ENCODE assay signal across 8 cellular contexts in the genomic region with DNA sequence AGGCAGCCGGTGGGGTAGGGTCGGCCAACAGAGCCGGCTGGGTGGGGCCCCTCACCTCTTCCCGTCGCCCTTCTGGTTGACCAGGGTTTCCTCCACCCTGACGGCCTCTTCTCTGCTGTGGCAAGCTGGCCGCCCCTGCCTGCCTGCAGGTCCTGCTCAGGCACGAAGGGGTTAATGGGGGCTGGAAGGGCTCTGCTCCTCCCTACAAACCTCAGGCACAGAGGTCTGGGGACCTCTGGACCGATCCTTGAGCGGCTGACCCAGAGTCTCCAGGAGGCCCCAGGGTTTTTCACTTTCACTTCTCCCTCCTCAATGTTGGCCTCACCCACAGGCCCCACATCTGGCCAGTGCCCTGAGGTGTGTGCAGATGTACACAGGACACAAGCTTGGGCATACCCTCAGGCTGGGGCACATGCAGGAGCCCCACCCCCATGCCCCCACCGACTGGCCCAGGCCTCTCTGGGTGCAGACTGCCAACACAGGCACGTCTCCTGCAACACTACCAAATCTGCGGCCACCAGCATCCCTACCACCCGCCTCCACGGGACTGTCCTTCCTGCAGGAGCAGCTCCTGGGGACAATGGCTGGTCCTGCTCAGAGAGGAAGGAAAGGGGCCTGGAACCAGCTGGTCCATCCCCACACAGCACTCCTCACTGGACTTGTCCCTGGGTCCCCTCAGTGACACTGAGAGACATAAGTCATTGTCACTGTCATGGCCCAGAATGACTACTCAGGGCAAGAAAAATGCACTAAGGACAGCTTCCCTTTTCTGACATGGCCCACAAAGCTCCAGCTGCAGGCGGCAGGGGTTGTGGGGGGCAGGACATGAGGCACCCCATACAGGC. TPM values are rescaled to one million over a fixed set of nuclear protein-coding genes. Genes with fewer than 3 reads are reported as not detected.
DNase-seq lines count a peak whose midpoint lies in the region; ATAC-seq and TF ChIP-seq lines count a peak whose summit lies in the region.

No MANE protein-coding gene starts in this region.

- ATAC-seq in memory B cell (ENCODE audit: low read depth), result peak; percentile 51
- no peak for ATAC-seq in GM21381 (IDR thresholded peaks at IDR 0.05; ENCODE audit: unreplicated experiment)

- peaks cover 24% of the 10 kb centered on the region for H3K4me1 Mint-ChIP-seq in activated CD4-positive, alpha-beta memory T cell treated with anti-CD3 and anti-CD28 coated beads, Interleukin-2, amount 10 ng/mL, durations not matched to agents 7 days and 5 days
- peaks cover 28% of the 10 kb centered on the region for H3K4me1 Mint-ChIP-seq in memory B cell

- H3K27ac Mint-ChIP-seq in activated CD4-positive, alpha-beta memory T cell treated with anti-CD3 and anti-CD28 coated beads, Interleukin-2, amount 10 ng/mL, durations not matched to agents 7 days and 5 days, result no peak overlapping the region
- H3K27ac Mint-ChIP-seq in memory B cell, result no peak overlapping the region

- H3K4me3 ChIP-seq in HL-60 (replicated peaks; ENCODE audit: insufficient read depth, low read length), result peak overlapping the region; percentile 2; the same call in 1 of the 2 replicates

- POLR2A ChIA-PET in activated CD4-positive, alpha-beta memory T cell treated with anti-CD3 and anti-CD28 coated beads, Interleukin-2, amount 10 ng/mL, durations not matched to agents 7 days and 5 days (lab: Charles Lee), result interaction anchor here (1.0 kb wide), 1 partner anchor 13 kb away, joined by 3 read pairs; no protein-coding TSS in a partner anchor

- H3K4me3 Mint-ChIP-seq in activated CD4-positive, alpha-beta memory T cell treated with anti-CD3 and anti-CD28 coated beads, Interleukin-2, amount 10 ng/mL, durations not matched to agents 7 days and 5 days, result peak overlapping the region; percentile 17
- H3K4me3 Mint-ChIP-seq in memory B cell, result peak overlapping the region; percentile 80

- no peak for TF ChIP-seq CTCF in HL-60 (IDR thresholded peaks at IDR 0.05; ENCODE audit: insufficient read depth, low read length)

- CTCF ChIA-PET in activated CD4-positive, alpha-beta memory T cell treated with anti-CD3 and anti-CD28 coated beads, Interleukin-2, amount 10 ng/mL, durations not matched to agents 7 days and 5 days (lab: Charles Lee), result interaction anchor here (1.0 to 1.2 kb wide), 2 partner anchors 153 to 193 kb away, joined by 4 to 7 read pairs; no protein-coding TSS in a partner anchor

- H3K27ac ChIP-seq in HL-60 (replicated peaks), result no peak overlapping the region

- peaks cover 7% of the 10 kb centered on the region for H3K36me3 Mint-ChIP-seq in activated CD4-positive, alpha-beta memory T cell treated with anti-CD3 and anti-CD28 coated beads, Interleukin-2, amount 10 ng/mL, durations not matched to agents 7 days and 5 days (ENCODE audit: low read depth)
- H3K36me3 Mint-ChIP-seq in memory B cell, result peaks cover 5% of the 10 kb centered on the region

- H3K27me3 ChIP-seq in HL-60 (ENCODE audit: insufficient read depth, poor library complexity, severe bottlenecking), result peaks cover 70% of the 10 kb centered on the region

- peaks cover 63% of the 10 kb centered on the region for H3K27me3 Mint-ChIP-seq in activated CD4-positive, alpha-beta memory T cell treated with anti-CD3 and anti-CD28 coated beads, Interleukin-2, amount 10 ng/mL, durations not matched to agents 7 days and 5 days
- peaks cover 46% of the 10 kb centered on the region for H3K27me3 Mint-ChIP-seq in memory B cell

- H3K9me3 Mint-ChIP-seq in activated CD4-positive, alpha-beta memory T cell treated with anti-CD3 and anti-CD28 coated beads, Interleukin-2, amount 10 ng/mL, durations not matched to agents 7 days and 5 days, result no peaks in the 10 kb centered on the region
- H3K9me3 Mint-ChIP-seq in memory B cell, result no peaks in the 10 kb centered on the region

- DNase-seq in AG08395 (ENCODE audit: low spot score), result peak; percentile 35
- no peak for DNase-seq in HL-60 (ENCODE audit: low read depth in 1 of 2, low spot score in 1 of 2)
- no peak for DNase-seq in activated CD4-positive, alpha-beta memory T cell treated with anti-CD3 and anti-CD28 coated beads, Interleukin-2, amount 10 ng/mL, durations not matched to agents 7 days and 5 days
- no peak for DNase-seq in memory B cell (ENCODE audit: low spot score in 2 of 2)
- no peak for DNase-seq in stimulated activated CD4-positive, alpha-beta T cell treated with anti-CD3 and anti-CD28 coated beads, Interleukin-12 subunit alpha, Interleukin-12 subunit beta, amount 100 ng/mL, for 4 hours
- DNase-seq in HPDE6-E6E7 (ENCODE audit: extremely low spot score), result no peak
- DNase-seq in DMS53 treated with DMSO at 0.1 percent for 48 hours (lab: John Stamatoyannopoulos, UW; ENCODE audit: unreplicated experiment), result no peak

RNA-seq across cellular contexts. Expression of gene TBX1, which starts 3.2 kb away (rescaled TPM):
- not detected for total RNA-seq in activated CD4-positive, alpha-beta memory T cell treated with anti-CD3 and anti-CD28 coated beads, Interleukin-2, amount 10 ng/mL, durations not matched to agents 7 days and 5 days

RNA-seq across cellular contexts. Expression of gene GP1BB, which starts 34.0 kb away (rescaled TPM):
- not detected for total RNA-seq in activated CD4-positive, alpha-beta memory T cell treated with anti-CD3 and anti-CD28 coated beads, Interleukin-2, amount 10 ng/mL, durations not matched to agents 7 days and 5 days

RNA-seq across cellular contexts. Expression of gene SEPTIN5, which starts 43.1 kb away (rescaled TPM):
- total RNA-seq in activated CD4-positive, alpha-beta memory T cell treated with anti-CD3 and anti-CD28 coated beads, Interleukin-2, amount 10 ng/mL, durations not matched to agents 7 days and 5 days, result not detected
